ENCODE assay signal across 9 cellular contexts in the genomic region with DNA sequence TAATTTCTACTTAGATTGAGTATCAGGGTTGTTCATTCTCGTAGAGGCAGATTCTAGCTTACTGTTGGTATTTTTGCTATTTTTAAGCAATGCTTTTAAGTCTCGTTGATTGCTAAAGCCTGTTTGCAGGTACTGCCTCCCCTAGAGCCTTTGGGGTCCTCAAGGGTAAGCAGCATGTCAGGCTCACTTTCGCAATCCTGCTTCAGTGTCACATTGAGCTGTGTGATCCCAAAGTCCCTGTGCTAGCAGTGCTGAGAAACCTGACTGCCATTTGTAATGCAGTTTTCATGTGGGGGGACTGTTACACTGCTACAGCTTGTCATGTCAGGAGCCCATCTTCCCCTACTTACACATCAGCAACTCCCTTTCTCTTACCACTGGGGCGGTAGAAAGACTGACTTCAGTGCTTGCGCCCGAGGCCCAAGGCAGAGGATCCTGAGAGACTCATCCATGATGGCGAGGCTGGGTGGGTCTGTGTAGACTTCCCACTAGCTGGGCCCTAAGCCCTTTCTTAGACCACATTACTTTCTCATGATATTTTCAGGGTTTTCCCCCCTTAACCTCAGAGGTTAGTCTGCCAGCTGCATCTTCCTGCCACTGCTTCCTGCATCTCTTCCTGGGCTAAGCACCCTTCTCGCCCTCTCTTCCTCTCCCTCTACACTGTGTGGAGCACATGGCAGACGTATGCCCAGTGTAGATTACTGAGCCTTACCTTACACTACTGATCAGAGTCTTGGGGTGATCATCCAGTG. TPM values are rescaled to one million over a fixed set of nuclear protein-coding genes. Genes with fewer than 3 reads are reported as not detected.
A peak's percentile ranks its signal among the peaks of the same experiment; 100 is the strongest.
DNase-seq lines count a peak whose midpoint lies in the region; ATAC-seq and TF ChIP-seq lines count a peak whose summit lies in the region.
"Had no signal": no experiment of that assay in that cellular context is flagged by ENCODE, and none has a peak within 500 bp of the region (broad histone marks: within the 10 kb centered on the region; RNA-seq: fewer than 3 reads in every experiment).

No MANE protein-coding gene starts in this region.

- WGBS in testis, 2 donors, result 94 to 96% methylated on average over 9 of the region's 9 CpGs

- peaks cover 14% of the 10 kb centered on the region for H3K36me3 Mint-ChIP-seq in activated naive CD8-positive, alpha-beta T cell

- peaks cover 46% of the 10 kb centered on the region for H3K4me1 Mint-ChIP-seq in activated naive CD8-positive, alpha-beta T cell (ENCODE audit: low read depth)

- TF ChIP-seq POLR2A in testis (IDR thresholded peaks at IDR 0.05), result no peak

- H3K9me3 ChIP-seq in testis, result no peaks in the 10 kb centered on the region

- no peak for TF ChIP-seq CTCF in testis (IDR thresholded peaks at IDR 0.05)

- H3K4me3 Mint-ChIP-seq in activated naive CD8-positive, alpha-beta T cell, result peak overlapping the region; percentile 27

- no peaks in the 10 kb centered on the region for H3K9me3 Mint-ChIP-seq in activated naive CD8-positive, alpha-beta T cell (ENCODE audit: low read depth)

- ATAC-seq in GM19467 (IDR thresholded peaks at IDR 0.05; ENCODE audit: unreplicated experiment), result peak; percentile 46
- ATAC-seq in HG03457 (IDR thresholded peaks at IDR 0.05; ENCODE audit: unreplicated experiment), result peak; percentile 49

- H3K27me3 ChIP-seq in testis, result no peaks in the 10 kb centered on the region

- no peak overlapping the region for H3K27ac Mint-ChIP-seq in activated naive CD8-positive, alpha-beta T cell

- peaks cover 9% of the 10 kb centered on the region for H3K27me3 Mint-ChIP-seq in activated naive CD8-positive, alpha-beta T cell

- no peak overlapping the region for H3K27ac ChIP-seq in testis

- no peak overlapping the region for H3K4me3 ChIP-seq in testis

- intact Hi-C loops in testis (cut with DNase I; ENCODE audit: low total_unique reads), result no loop called here

- no peaks in the 10 kb centered on the region for H3K36me3 ChIP-seq in testis (ENCODE audit: low read depth, missing control alignments)

- DNase-seq in GF-D8 (lab: John Stamatoyannopoulos, UW), result peak; percentile 99
- DNase-seq in NCI-H2029 treated with DMSO at 0.1 percent for 48 hours (lab: John Stamatoyannopoulos, UW), result no peak
- no peak for DNase-seq in D341Med (ENCODE audit: low spot score)
- no peak for DNase-seq in NCI-H1436 (lab: John Stamatoyannopoulos, UW)
- DNase-seq in testis, result no peak
- DNase-seq: mammary epithelial cell had no signal

- no peaks in the 10 kb centered on the region for H3K4me1 ChIP-seq in testis

RNA-seq across cellular contexts. Expression of a gene that starts 40.8 kb away (rescaled TPM):
- 1 to 10 TPM in 1 of 2 donors, under 1 TPM in 1; 0.55 to 2.4 TPM for total RNA-seq in testis
- 5.8 TPM for polyA plus RNA-seq in testis (ENCODE audit: insufficient read depth, low read depth, low replicate concordance)

RNA-seq across cellular contexts. Expression of a gene that starts 49.1 kb away (rescaled TPM):
- total RNA-seq in testis, result 100 to 1,000 TPM; 105 to 130 TPM
- polyA plus RNA-seq in testis (ENCODE audit: insufficient read depth, low read depth, low replicate concordance), result 159 TPM
